Comparison of ENCODE assay signal across 12 cellular contexts in the genomic region with DNA sequence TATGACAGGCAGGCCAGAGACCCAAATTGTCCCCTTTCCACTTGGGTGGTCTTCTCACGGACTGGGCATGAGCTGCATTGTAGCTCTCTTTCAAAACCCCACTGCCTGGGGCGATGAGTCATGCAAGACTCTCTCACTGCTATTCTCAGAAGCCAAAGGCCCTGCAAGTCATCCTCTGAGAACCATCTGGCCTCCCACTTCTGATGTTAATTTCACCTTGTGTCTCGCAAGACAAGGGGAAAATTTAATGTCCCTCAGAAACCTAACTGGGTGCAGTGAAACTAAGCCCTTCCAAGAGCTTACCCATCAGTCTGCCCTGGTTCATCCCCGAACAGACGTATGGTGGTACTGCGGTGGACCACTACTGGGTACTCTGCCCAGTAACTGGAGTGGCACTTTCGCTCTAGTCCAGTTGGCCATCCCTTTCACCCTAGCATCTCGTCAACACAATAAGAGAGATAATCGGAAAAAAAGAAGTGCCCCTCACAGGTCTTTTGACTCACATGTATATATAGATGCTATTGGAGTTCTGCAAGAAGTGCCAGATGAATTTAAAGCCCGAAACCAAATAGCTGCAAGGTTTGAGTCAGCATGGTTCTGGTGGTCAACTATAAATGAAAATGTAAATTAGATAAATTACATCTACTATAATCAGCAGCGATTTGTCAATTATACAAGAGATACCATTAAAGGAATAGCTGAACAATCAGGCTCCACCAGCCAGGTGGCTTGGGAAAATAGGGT. TPM values are rescaled to one million over a fixed set of nuclear protein-coding genes. Genes with fewer than 3 reads are reported as not detected.
DNase-seq lines count a peak whose midpoint lies in the region; ATAC-seq and TF ChIP-seq lines count a peak whose summit lies in the region.
"Had no signal": no experiment of that assay in that cellular context is flagged by ENCODE, and none has a peak within 500 bp of the region (broad histone marks: within the 10 kb centered on the region; RNA-seq: fewer than 3 reads in every experiment).

No MANE protein-coding gene starts in this region.

- H2AFZ ChIP-seq in fibroblast of lung (ENCODE audit: low read length) = no peak overlapping the region

- H4K20me1 ChIP-seq in fibroblast of lung (ENCODE audit: control insufficient read depth, extremely low read depth, insufficient read depth, low read length) = no peaks in the 10 kb centered on the region

- H3K9ac ChIP-seq in fibroblast of lung (ENCODE audit: insufficient read depth, low read length) = no peak overlapping the region

- H3K4me1 ChIP-seq in fibroblast of lung (ENCODE audit: control insufficient read depth, extremely low read depth, insufficient read depth, low read length) = no peaks in the 10 kb centered on the region
- H3K4me1 ChIP-seq: heart right ventricle, tibial artery had no signal

- no peak for TF ChIP-seq CTCF in fibroblast of lung (conservative IDR thresholded peaks at IDR 0.05 in 1 of 2, IDR thresholded peaks at IDR 0.05 in 1 of 2; ENCODE audit: low read depth in 1 of 2, low read length in 2 of 2)

- DNase-seq in ELR (ENCODE audit: low read depth) (peak; percentile 53), fibroblast of lung (ENCODE audit: low read depth in 2 of 2) (peak; percentile 8 to 29), DMS153 treated with DMSO at 0.1 percent for 48 hours (lab: John Stamatoyannopoulos, UW; ENCODE audit: unreplicated experiment) (no peak), left lobe of liver (ENCODE audit: low spot score) (no peak), cerebellum (ENCODE audit: low spot score) (no peak), NCI-H510A (lab: John Stamatoyannopoulos, UW) (no peak)
- DNase-seq: heart right ventricle, small intestine, tibial artery had no signal

- no peaks in the 10 kb centered on the region for H3K36me3 ChIP-seq in fibroblast of lung (ENCODE audit: control insufficient read depth, insufficient read depth, low read length)
- H3K36me3 ChIP-seq: heart right ventricle, tibial artery had no signal

- no peaks in the 10 kb centered on the region for H3K27me3 ChIP-seq in fibroblast of lung (ENCODE audit: control insufficient read depth, insufficient read depth, low read length)
- H3K27me3 ChIP-seq: tibial artery had no signal

- ATAC-seq in GM21423 (IDR thresholded peaks at IDR 0.05; ENCODE audit: unreplicated experiment) = peak; percentile 63
- peak; percentile 96 for ATAC-seq in HG03432 (IDR thresholded peaks at IDR 0.05; ENCODE audit: unreplicated experiment)
- no peak for ATAC-seq in left lobe of liver
- ATAC-seq: heart right ventricle had no signal

- no peaks in the 10 kb centered on the region for H3K79me2 ChIP-seq in fibroblast of lung (ENCODE audit: control insufficient read depth, insufficient read depth, low read length)

- H3K27ac ChIP-seq in fibroblast of lung (ENCODE audit: insufficient read depth, low read length) = no peak overlapping the region
- H3K27ac ChIP-seq: heart right ventricle, tibial artery had no signal

- no peaks in the 10 kb centered on the region for H3K9me3 ChIP-seq in fibroblast of lung (ENCODE audit: control insufficient read depth, insufficient read depth, low read depth, low read length)

- no peak overlapping the region for H3K4me3 ChIP-seq in fibroblast of lung (replicated peaks in 1 of 4; ENCODE audit: control extremely low read depth in 1 of 4, insufficient read depth in 1 of 4, low read depth in 3 of 4, low read length in 4 of 4)
- H3K4me3 ChIP-seq: heart right ventricle, tibial artery had no signal

- H3K4me2 ChIP-seq in fibroblast of lung (ENCODE audit: extremely low read depth, insufficient read depth, low read length) = no peak overlapping the region

RNA-seq across cellular contexts. Expression of a gene that starts 31.3 kb away (rescaled TPM):
- not detected in 2 replicates for total RNA-seq in fibroblast of lung
- not detected in 2 replicates for polyA plus RNA-seq in fibroblast of lung
- not detected in 2 replicates for polyA plus RNA-seq in fibroblast of lung (2012)
- not detected in 2 replicates for polyA minus RNA-seq in fibroblast of lung (ENCODE audit: low replicate concordance)
- total RNA-seq in left lobe of liver = not detected
- not detected for total RNA-seq in cerebellum
- total RNA-seq: CD4-positive, CD25-positive, alpha-beta regulatory T cell; heart right ventricle had no signal
- polyA plus RNA-seq: CD4-positive, CD25-positive, alpha-beta regulatory T cell; heart right ventricle; small intestine had no signal

Comparison
In these comparisons a context has a peak if more than half of its experiments do, and no peak if none do; other contexts are left out.
1. DNase-seq: peak in ELR (single experiment) and fibroblast of lung (2 of 2); none in DMS153 treated with DMSO at 0.1 percent for 48 hours (single experiment), left lobe of liver (single experiment), cerebellum (single experiment) and NCI-H510A (single experiment).